1 cellular context compared by ENCODE assay signal in the genomic region with DNA sequence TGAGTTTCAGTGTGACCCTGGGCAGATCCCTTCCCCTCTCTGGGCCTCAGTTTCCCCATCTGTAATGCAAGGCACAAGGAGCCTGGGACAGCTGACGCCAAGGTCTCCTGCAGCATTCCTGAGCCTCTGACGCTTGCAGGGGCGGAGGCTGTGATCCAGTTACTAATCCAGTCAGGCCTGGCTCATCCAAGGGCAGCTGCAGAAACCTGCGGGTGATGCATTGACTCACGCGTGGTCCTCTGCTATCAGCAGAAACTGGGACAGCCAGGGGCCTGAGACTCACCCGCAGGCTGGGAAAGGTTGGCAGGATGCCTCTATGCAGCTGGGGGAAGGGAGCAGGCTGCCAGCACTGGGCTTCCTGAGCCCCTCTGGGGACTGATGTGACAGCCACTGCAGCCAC.
A peak's percentile ranks its signal among the peaks of the same experiment; 100 is the strongest.
TF ChIP-seq lines count a peak whose summit lies in the region.

No MANE protein-coding gene starts in this region.

TF ChIP-seq in HCT116, 20 proteins besides CTCF, POLR2A, EP300 and RAD21 (continued from another document):
- TF ChIP-seq REST (IDR thresholded peaks at IDR 0.05; ENCODE audit: low read depth) (no peak), FOSL1 (IDR thresholded peaks at IDR 0.05; ENCODE audit: low read depth) (peak; percentile 40; the same call in 1 of the 2 replicates), JUND (IDR thresholded peaks at IDR 0.05) (peak; percentile 31; the same call in 1 of the 2 replicates)
